In genomic region chr13:99983401-99984133, GRCh38 we compare ENCODE assay signal across 2 cellular contexts.
TF ChIP-seq lines count a peak whose summit lies in the region.

No MANE protein-coding gene starts in this region.

TF ChIP-seq in SK-N-SH, 30 proteins besides CTCF, POLR2A, EP300 and RAD21:
- TF ChIP-seq, protein P1, sequence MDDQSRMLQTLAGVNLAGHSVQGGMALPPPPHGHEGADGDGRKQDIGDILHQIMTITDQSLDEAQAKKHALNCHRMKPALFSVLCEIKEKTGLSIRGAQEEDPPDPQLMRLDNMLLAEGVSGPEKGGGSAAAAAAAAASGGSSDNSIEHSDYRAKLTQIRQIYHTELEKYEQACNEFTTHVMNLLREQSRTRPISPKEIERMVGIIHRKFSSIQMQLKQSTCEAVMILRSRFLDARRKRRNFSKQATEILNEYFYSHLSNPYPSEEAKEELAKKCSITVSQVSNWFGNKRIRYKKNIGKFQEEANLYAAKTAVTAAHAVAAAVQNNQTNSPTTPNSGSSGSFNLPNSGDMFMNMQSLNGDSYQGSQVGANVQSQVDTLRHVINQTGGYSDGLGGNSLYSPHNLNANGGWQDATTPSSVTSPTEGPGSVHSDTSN (IDR thresholded peaks at IDR 0.05): no peak
- no peak for TF ChIP-seq CHD2 (IDR thresholded peaks at IDR 0.05; ENCODE audit: low read length, partially characterized antibody)
- no peak for TF ChIP-seq MEF2A (IDR thresholded peaks at IDR 0.05; ENCODE audit: borderline replicate concordance, low read depth)
- no peak for TF ChIP-seq JUND (IDR thresholded peaks at IDR 0.05)
- TF ChIP-seq NFIC (IDR thresholded peaks at IDR 0.05; ENCODE audit: borderline replicate concordance): no peak
- TF ChIP-seq POLR2AphosphoS5 (IDR thresholded peaks at IDR 0.05; ENCODE audit: low read depth, low read length): no peak
- TF ChIP-seq, protein P2, sequence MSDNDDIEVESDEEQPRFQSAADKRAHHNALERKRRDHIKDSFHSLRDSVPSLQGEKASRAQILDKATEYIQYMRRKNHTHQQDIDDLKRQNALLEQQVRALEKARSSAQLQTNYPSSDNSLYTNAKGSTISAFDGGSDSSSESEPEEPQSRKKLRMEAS (IDR thresholded peaks at IDR 0.05; ENCODE audit: low read depth): no peak
- TF ChIP-seq, protein P3, sequence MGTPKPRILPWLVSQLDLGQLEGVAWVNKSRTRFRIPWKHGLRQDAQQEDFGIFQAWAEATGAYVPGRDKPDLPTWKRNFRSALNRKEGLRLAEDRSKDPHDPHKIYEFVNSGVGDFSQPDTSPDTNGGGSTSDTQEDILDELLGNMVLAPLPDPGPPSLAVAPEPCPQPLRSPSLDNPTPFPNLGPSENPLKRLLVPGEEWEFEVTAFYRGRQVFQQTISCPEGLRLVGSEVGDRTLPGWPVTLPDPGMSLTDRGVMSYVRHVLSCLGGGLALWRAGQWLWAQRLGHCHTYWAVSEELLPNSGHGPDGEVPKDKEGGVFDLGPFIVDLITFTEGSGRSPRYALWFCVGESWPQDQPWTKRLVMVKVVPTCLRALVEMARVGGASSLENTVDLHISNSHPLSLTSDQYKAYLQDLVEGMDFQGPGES (IDR thresholded peaks at IDR 0.05; ENCODE audit: low read depth, low read length): no peak
- no peak for TF ChIP-seq SMC3 (IDR thresholded peaks at IDR 0.05; ENCODE audit: low read depth, low read length)
- TF ChIP-seq RFX5 (IDR thresholded peaks at IDR 0.05; ENCODE audit: low read length): no peak
- TF ChIP-seq FOXM1 (IDR thresholded peaks at IDR 0.05; ENCODE audit: low read depth): no peak
TF ChIP-seq in SK-N-SH: peak in this region for 0.

TF ChIP-seq in SK-N-SH treated with all-trans-retinoic acid at 6 μM for 48 hours, 23 proteins besides CTCF, POLR2A, EP300 and RAD21:
- TF ChIP-seq, protein P4, sequence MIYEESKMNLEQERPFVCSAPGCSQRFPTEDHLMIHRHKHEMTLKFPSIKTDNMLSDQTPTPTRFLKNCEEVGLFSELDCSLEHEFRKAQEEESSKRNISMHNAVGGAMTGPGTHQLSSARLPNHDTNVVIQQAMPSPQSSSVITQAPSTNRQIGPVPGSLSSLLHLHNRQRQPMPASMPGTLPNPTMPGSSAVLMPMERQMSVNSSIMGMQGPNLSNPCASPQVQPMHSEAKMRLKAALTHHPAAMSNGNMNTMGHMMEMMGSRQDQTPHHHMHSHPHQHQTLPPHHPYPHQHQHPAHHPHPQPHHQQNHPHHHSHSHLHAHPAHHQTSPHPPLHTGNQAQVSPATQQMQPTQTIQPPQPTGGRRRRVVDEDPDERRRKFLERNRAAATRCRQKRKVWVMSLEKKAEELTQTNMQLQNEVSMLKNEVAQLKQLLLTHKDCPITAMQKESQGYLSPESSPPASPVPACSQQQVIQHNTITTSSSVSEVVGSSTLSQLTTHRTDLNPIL (CRISPR knock-in tag; IDR thresholded peaks at IDR 0.05; ENCODE audit: low read depth): no peak
- TF ChIP-seq PATZ1 (CRISPR knock-in tag; IDR thresholded peaks at IDR 0.05; ENCODE audit: borderline replicate concordance) (no peak), ZFP30 (CRISPR knock-in tag; IDR thresholded peaks at IDR 0.05) (no peak), ZFP3 (CRISPR knock-in tag; IDR thresholded peaks at IDR 0.05) (no peak), CSRNP3 (CRISPR knock-in tag; IDR thresholded peaks at IDR 0.05) (no peak), TCF4 (CRISPR knock-in tag; IDR thresholded peaks at IDR 0.05; ENCODE audit: borderline replicate concordance) (no peak), TSHZ2 (CRISPR knock-in tag; IDR thresholded peaks at IDR 0.05) (no peak), OSR1 (CRISPR knock-in tag; IDR thresholded peaks at IDR 0.05) (no peak), PPARA (CRISPR knock-in tag; IDR thresholded peaks at IDR 0.05; ENCODE audit: borderline replicate concordance) (no peak)
- TF ChIP-seq, protein P5, sequence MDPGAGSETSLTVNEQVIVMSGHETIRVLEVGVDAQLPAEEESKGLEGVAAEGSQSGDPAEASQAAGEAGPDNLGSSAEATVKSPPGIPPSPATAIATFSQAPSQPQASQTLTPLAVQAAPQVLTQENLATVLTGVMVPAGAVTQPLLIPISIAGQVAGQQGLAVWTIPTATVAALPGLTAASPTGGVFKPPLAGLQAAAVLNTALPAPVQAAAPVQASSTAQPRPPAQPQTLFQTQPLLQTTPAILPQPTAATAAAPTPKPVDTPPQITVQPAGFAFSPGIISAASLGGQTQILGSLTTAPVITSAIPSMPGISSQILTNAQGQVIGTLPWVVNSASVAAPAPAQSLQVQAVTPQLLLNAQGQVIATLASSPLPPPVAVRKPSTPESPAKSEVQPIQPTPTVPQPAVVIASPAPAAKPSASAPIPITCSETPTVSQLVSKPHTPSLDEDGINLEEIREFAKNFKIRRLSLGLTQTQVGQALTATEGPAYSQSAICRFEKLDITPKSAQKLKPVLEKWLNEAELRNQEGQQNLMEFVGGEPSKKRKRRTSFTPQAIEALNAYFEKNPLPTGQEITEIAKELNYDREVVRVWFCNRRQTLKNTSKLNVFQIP (CRISPR knock-in tag; IDR thresholded peaks at IDR 0.05; ENCODE audit: borderline replicate concordance, low read depth): no peak
